ENCODE assay signal across 11 cellular contexts in the genomic region with DNA sequence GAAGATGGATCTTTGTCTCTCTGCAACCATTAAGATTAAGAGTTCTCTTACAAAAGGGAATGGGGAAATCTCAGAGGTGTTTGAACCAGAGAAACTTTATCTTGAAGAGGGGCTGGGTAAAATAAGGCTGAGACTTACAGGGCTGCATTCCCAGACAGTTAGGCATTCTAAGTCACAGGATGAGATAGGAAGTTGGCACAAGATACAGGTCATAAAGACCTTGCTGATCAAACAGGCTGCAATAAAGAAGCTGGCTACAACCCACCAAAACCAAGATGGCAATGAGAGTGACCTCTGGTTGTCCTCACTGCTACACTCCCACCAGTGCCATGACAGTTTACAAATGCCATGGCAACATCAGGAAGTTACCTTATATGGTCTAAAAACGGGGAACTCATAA. TPM values are rescaled to one million over a fixed set of nuclear protein-coding genes. Genes with fewer than 3 reads are reported as not detected.
DNase-seq lines count a peak whose midpoint lies in the region; ATAC-seq and TF ChIP-seq lines count a peak whose summit lies in the region.
"Not testable (repeated sequence)": the region's sequence is repeated elsewhere in the genome, so short reads cannot be mapped to it uniquely, and the experiment has no call there.
"Had no signal": no experiment of that assay in that cellular context is flagged by ENCODE, and none has a peak within 500 bp of the region (broad histone marks: within the 10 kb centered on the region; RNA-seq: fewer than 3 reads in every experiment).

No MANE protein-coding gene starts in this region.

- not testable (repeated sequence) for H3K4me2 ChIP-seq in smooth muscle cell

- in situ Hi-C loops in astrocyte of the spinal cord (cut with HindIII; ENCODE audit: low sequenced_read_pairs), result not testable (repeated sequence)

- WGBS in smooth muscle cell (ENCODE audit: low lambda C conversion rate), result 70% methylated on average over 1 of the region's 1 CpG

- peak; percentile 12 for DNase-seq in EL
- DNase-seq in RPMI7951 (ENCODE audit: low read depth), result peak; percentile 78
- DNase-seq in astrocyte of the spinal cord (ENCODE audit: low read depth, low spot score), result peak; percentile 19
- not testable (repeated sequence) for DNase-seq in coronary artery (ENCODE audit: low spot score); left lung; smooth muscle cell (lab: John Stamatoyannopoulos, UW; ENCODE audit: unreplicated experiment)
- DNase-seq in foreskin fibroblast, result peak; percentile 28 to 62

- H3K9ac ChIP-seq in smooth muscle cell (ENCODE audit: low read depth), result peak overlapping the region; percentile 81

- not testable (repeated sequence) for TF ChIP-seq CTCF in astrocyte of the spinal cord (IDR thresholded peaks at IDR 0.05; ENCODE audit: low read depth, low read length); coronary artery (IDR thresholded peaks at IDR 0.05); foreskin fibroblast (IDR thresholded peaks at IDR 0.05; ENCODE audit: low read depth, low read length); left lung (IDR thresholded peaks at IDR 0.05); smooth muscle cell (IDR thresholded peaks at IDR 0.05; ENCODE audit: borderline replicate concordance, insufficient read depth, poor library complexity, severe bottlenecking)

- not testable (repeated sequence) for H3K36me3 ChIP-seq in ACC112 (ENCODE audit: insufficient read depth, low read length); left lung; smooth muscle cell (ENCODE audit: low read depth)

- not testable (repeated sequence) for H3K27me3 ChIP-seq in ACC112 (ENCODE audit: insufficient read depth, low read length); left lung; smooth muscle cell (ENCODE audit: low read depth)

- peaks cover 0 to 14% of the 10 kb centered on the region in 2 donors for H3K9me3 ChIP-seq in left lung
- not testable (repeated sequence) for H3K9me3 ChIP-seq in smooth muscle cell (replicated peaks; ENCODE audit: low read depth)

- H3K79me2 ChIP-seq in ACC112 (ENCODE audit: control insufficient read depth, insufficient read depth, low read length, unreplicated experiment); smooth muscle cell (ENCODE audit: low read depth): not testable (repeated sequence)

- not testable (repeated sequence) for H4K20me1 ChIP-seq in smooth muscle cell (ENCODE audit: low read depth)

- H2AFZ ChIP-seq in ACC112 (ENCODE audit: low read length, unreplicated experiment); smooth muscle cell (ENCODE audit: low read depth): not testable (repeated sequence)

- peak; percentile 27 for ATAC-seq in left lung

- intact Hi-C loops in left lung (cut with DNase I), result not testable (repeated sequence)

- H3F3A ChIP-seq in smooth muscle cell (ENCODE audit: low read depth), result not testable (repeated sequence)

- peak overlapping the region; percentile 65 for H3K27ac ChIP-seq in ACC112 (ENCODE audit: low read depth, low read length)
- peak overlapping the region; percentile 60 to 74 for H3K27ac ChIP-seq in coronary artery
- H3K27ac ChIP-seq in left lung, result not testable (repeated sequence)
- H3K27ac ChIP-seq in smooth muscle cell (ENCODE audit: low read depth), result peak overlapping the region; percentile 95

- H3K4me3 ChIP-seq in ACC112 (ENCODE audit: low read depth, low read length); astrocyte of the spinal cord (ENCODE audit: low read depth, low read length); coronary artery; foreskin fibroblast (ENCODE audit: low read depth in 1 of 2, low read length in 2 of 2); left lung; smooth muscle cell: not testable (repeated sequence)

- peaks cover 18% of the 10 kb centered on the region for H3K4me1 ChIP-seq in ACC112 (ENCODE audit: control insufficient read depth, insufficient read depth, low read length, unreplicated experiment)
- H3K4me1 ChIP-seq in left lung, result not testable (repeated sequence)
- H3K4me1 ChIP-seq in smooth muscle cell (ENCODE audit: low read depth), result peaks cover 11% of the 10 kb centered on the region

RNA-seq across cellular contexts. Expression of a gene that starts 21.0 kb away (rescaled TPM):
- not detected in 2 replicates for total RNA-seq in RPMI7951 (2014; rRNA removed; shearing (Covaris generic))
- total RNA-seq in left lung (not detected), smooth muscle cell (3.5 and 7.0 TPM in 2 replicates)
- 5.8 and 7.0 TPM in 2 replicates for polyA plus RNA-seq in smooth muscle cell
- total RNA-seq: G401, H4, NCI-H460 had no signal
